In genomic region chr2:110946892-110947291, GRCh38 we compare ENCODE assay signal across 25 cellular contexts.
DNase-seq lines count a peak whose midpoint lies in the region; ATAC-seq and TF ChIP-seq lines count a peak whose summit lies in the region.
"Had no signal": no experiment of that assay in that cellular context is flagged by ENCODE, and none has a peak within 500 bp of the region (broad histone marks: within the 10 kb centered on the region; RNA-seq: fewer than 3 reads in every experiment).

No MANE protein-coding gene starts in this region.

- TF ChIP-seq POLR2A in upper lobe of left lung (IDR thresholded peaks at IDR 0.05): no peak

- POLR2A ChIA-PET in MCF 10A (lab: Yijun Ruan, JAX): no interaction called here

- intact Hi-C loops in mammary epithelial cell (cut with micrococcal nuclease) (no loop called here), MCF 10A (cut with micrococcal nuclease) (no loop called here), lower lobe of right lung (cut with DNase I) (no loop called here)

- peaks cover 4% of the 10 kb centered on the region for H3K4me1 Mint-ChIP-seq in MCF 10A (ENCODE audit: insufficient read depth, unreplicated experiment)
- peaks cover 8% of the 10 kb centered on the region for H3K4me1 Mint-ChIP-seq in stimulated activated effector memory CD8-positive, alpha-beta T cell treated with anti-CD3 and anti-CD28 coated beads, Interleukin-12 subunit alpha, Interleukin-12 subunit beta, amount 100 ng/mL, for 72 hours
- H3K4me1 Mint-ChIP-seq: activated naive CD4-positive, alpha-beta T cell treated with anti-CD3 and anti-CD28 coated beads, Interleukin-2, amount 50 U/mL, for 24 hours had no signal

- no peak for DNase-seq in mammary epithelial cell
- DNase-seq in MCF 10A (ENCODE audit: unreplicated experiment): no peak
- peak; percentile 12 for DNase-seq in fibroblast of mammary gland (ENCODE audit: low read depth)
- peak; percentile 66 for DNase-seq in lower lobe of right lung
- peak in 1 of 2 donors; percentile 80 for DNase-seq in upper lobe of left lung
- DNase-seq in C1 segment of cervical spinal cord (lab: John Stamatoyannopoulos, UW): no peak
- no peak for DNase-seq in stimulated activated effector memory CD8-positive, alpha-beta T cell treated with anti-CD3 and anti-CD28 coated beads, Interleukin-12 subunit alpha, Interleukin-12 subunit beta, amount 100 ng/mL, for 72 hours (ENCODE audit: low spot score in 2 of 2)
- DNase-seq: 8988T; activated T-cell treated with anti-CD3 and anti-CD28 coated beads, Interleukin-2, amount 50 U/mL, for 48 hours; Calu3; cerebellar nuclear complex; effector CD4-positive, alpha-beta T cell; EL; left colon; NCI-H1694; NCI-H82; Peyer's patch; SK-N-SH; stimulated activated CD4-positive, alpha-beta T cell treated with anti-CD3 and anti-CD28 coated beads, Interleukin-12 subunit alpha, Interleukin-12 subunit beta, amount 100 ng/mL, for 4 hours; substantia nigra; T-helper 9 cell had no signal

- 17% methylated on average over 7 of the region's 7 CpGs for WGBS in mammary epithelial cell (ENCODE audit: low coverage, missing lambda C conversion rate)
- 16 to 53% methylated on average over 5 to 7 of the region's 7 CpGs for WGBS in upper lobe of left lung, 2 donors

- TF ChIP-seq EP300 in upper lobe of left lung (IDR thresholded peaks at IDR 0.05): no peak

- ATAC-seq in lower lobe of right lung (peak; percentile 83 to 84), upper lobe of left lung (ENCODE audit: low FRiP score in 2 of 2) (peak; percentile 64 to 72), GM18909 (IDR thresholded peaks at IDR 0.05; ENCODE audit: poor library complexity, unreplicated experiment) (no peak)
- ATAC-seq in stimulated activated effector memory CD8-positive, alpha-beta T cell treated with anti-CD3 and anti-CD28 coated beads, Interleukin-12 subunit alpha, Interleukin-12 subunit beta, amount 100 ng/mL, for 72 hours: no peak
- ATAC-seq: esophagus mucosa, left colon had no signal

- dilution Hi-C loops in mammary epithelial cell (cut with HindIII; ENCODE audit: low sequenced_read_pairs): no loop called here

- no peak overlapping the region for H3K27ac Mint-ChIP-seq in MCF 10A (ENCODE audit: low read depth, unreplicated experiment)
- no peak overlapping the region for H3K27ac Mint-ChIP-seq in stimulated activated effector memory CD8-positive, alpha-beta T cell treated with anti-CD3 and anti-CD28 coated beads, Interleukin-12 subunit alpha, Interleukin-12 subunit beta, amount 100 ng/mL, for 72 hours

- TF ChIP-seq CTCF in mammary epithelial cell (conservative IDR thresholded peaks at IDR 0.05 in 1 of 2, IDR thresholded peaks at IDR 0.05 in 1 of 2; ENCODE audit: extremely low read depth in 1 of 2, insufficient read depth in 1 of 2, low read depth in 1 of 2, low read length in 2 of 2): no peak
- no peak for TF ChIP-seq CTCF in MCF 10A (IDR thresholded peaks at IDR 0.05; ENCODE audit: unreplicated experiment)
- no peak for TF ChIP-seq CTCF in fibroblast of mammary gland (conservative IDR thresholded peaks at IDR 0.05; ENCODE audit: control insufficient read depth, insufficient read depth, low read depth, low read length)
- no peak for TF ChIP-seq CTCF in lower lobe of right lung (IDR thresholded peaks at IDR 0.05)
- TF ChIP-seq CTCF in upper lobe of left lung (IDR thresholded peaks at IDR 0.05): no peak

- no peak overlapping the region for H3K4me2 ChIP-seq in mammary epithelial cell (ENCODE audit: insufficient read depth, low read depth, low read length)
- H3K4me2 ChIP-seq: SK-N-SH had no signal

- H3K27ac ChIP-seq in mammary epithelial cell (ENCODE audit: insufficient read depth, low read depth, low read length): no peak overlapping the region
- no peak overlapping the region for H3K27ac ChIP-seq in lower lobe of right lung
- peak overlapping the region in 2 of 4 donors; percentile 9 to 21 for H3K27ac ChIP-seq in upper lobe of left lung
- H3K27ac ChIP-seq: Peyer's patch, vagina had no signal

- CTCF ChIA-PET in mammary epithelial cell (lab: Charles Lee; ENCODE audit: low non-redundant PET) (no interaction called here), MCF 10A (lab: Yijun Ruan, JAX) (no interaction called here)

- no peak overlapping the region for H3K9ac ChIP-seq in mammary epithelial cell (ENCODE audit: insufficient read depth, low read length)
- H3K9ac ChIP-seq: SK-N-SH had no signal

- H3K4me1 ChIP-seq in mammary epithelial cell (ENCODE audit: insufficient read depth, low read length): no peaks in the 10 kb centered on the region
- H3K4me1 ChIP-seq in lower lobe of right lung: peaks cover 14% of the 10 kb centered on the region
- peaks cover 6 to 12% (median 9%) of the 10 kb centered on the region in 4 donors for H3K4me1 ChIP-seq in upper lobe of left lung
- H3K4me1 ChIP-seq: Peyer's patch, vagina had no signal

- no peaks in the 10 kb centered on the region for H3K9me3 ChIP-seq in mammary epithelial cell (replicated peaks; ENCODE audit: insufficient read depth, low read length)
- no peaks in the 10 kb centered on the region for H3K9me3 ChIP-seq in lower lobe of right lung
- no peaks in the 10 kb centered on the region for H3K9me3 ChIP-seq in upper lobe of left lung
- H3K9me3 ChIP-seq: Peyer's patch, SK-N-SH, vagina had no signal

- no TSS peak for BruUV-seq in mammary epithelial cell (replicated peaks; lab: Mats Ljungman, UMichigan)
- BruUV-seq in MCF 10A (replicated peaks; lab: Mats Ljungman, UMichigan): no TSS peak

- H3K36me3 ChIP-seq in mammary epithelial cell (ENCODE audit: insufficient read depth, low read length) (no peaks in the 10 kb centered on the region), lower lobe of right lung (no peaks in the 10 kb centered on the region), upper lobe of left lung (no peaks in the 10 kb centered on the region)
- H3K36me3 ChIP-seq: Peyer's patch, vagina had no signal

- H4K20me1 ChIP-seq in mammary epithelial cell (ENCODE audit: insufficient read depth, low read length): no peaks in the 10 kb centered on the region

- H3K79me2 ChIP-seq in mammary epithelial cell (ENCODE audit: insufficient read depth, low read length): no peaks in the 10 kb centered on the region

- H3K27me3 ChIP-seq in mammary epithelial cell (ENCODE audit: insufficient read depth, low read length) (peaks cover 6% of the 10 kb centered on the region), lower lobe of right lung (ENCODE audit: low read depth) (no peaks in the 10 kb centered on the region), upper lobe of left lung (no peaks in the 10 kb centered on the region)
- H3K27me3 ChIP-seq: Peyer's patch, vagina had no signal

- no peak overlapping the region for H3K4me3 Mint-ChIP-seq in MCF 10A (ENCODE audit: unreplicated experiment)
- H3K4me3 Mint-ChIP-seq in stimulated activated effector memory CD8-positive, alpha-beta T cell treated with anti-CD3 and anti-CD28 coated beads, Interleukin-12 subunit alpha, Interleukin-12 subunit beta, amount 100 ng/mL, for 72 hours: no peak overlapping the region
- H3K4me3 Mint-ChIP-seq: activated naive CD4-positive, alpha-beta T cell treated with anti-CD3 and anti-CD28 coated beads, Interleukin-2, amount 50 U/mL, for 24 hours had no signal

- peak overlapping the region; percentile 1 for H2AFZ ChIP-seq in mammary epithelial cell (ENCODE audit: low read depth, low read length)

- H3K9me3 Mint-ChIP-seq in MCF 10A (ENCODE audit: unreplicated experiment): no peaks in the 10 kb centered on the region
- no peaks in the 10 kb centered on the region for H3K9me3 Mint-ChIP-seq in stimulated activated effector memory CD8-positive, alpha-beta T cell treated with anti-CD3 and anti-CD28 coated beads, Interleukin-12 subunit alpha, Interleukin-12 subunit beta, amount 100 ng/mL, for 72 hours
- H3K9me3 Mint-ChIP-seq: activated naive CD4-positive, alpha-beta T cell treated with anti-CD3 and anti-CD28 coated beads, Interleukin-2, amount 50 U/mL, for 24 hours had no signal

- H3K36me3 Mint-ChIP-seq in MCF 10A (ENCODE audit: insufficient read depth, unreplicated experiment): no peaks in the 10 kb centered on the region
- no peaks in the 10 kb centered on the region for H3K36me3 Mint-ChIP-seq in stimulated activated effector memory CD8-positive, alpha-beta T cell treated with anti-CD3 and anti-CD28 coated beads, Interleukin-12 subunit alpha, Interleukin-12 subunit beta, amount 100 ng/mL, for 72 hours
- H3K36me3 Mint-ChIP-seq: activated naive CD4-positive, alpha-beta T cell treated with anti-CD3 and anti-CD28 coated beads, Interleukin-2, amount 50 U/mL, for 24 hours had no signal

- H3K4me3 ChIP-seq in mammary epithelial cell (replicated peaks in 1 of 3; ENCODE audit: insufficient read depth in 1 of 3, low read depth in 2 of 3, low read length in 3 of 3): no peak overlapping the region
- no peak overlapping the region for H3K4me3 ChIP-seq in fibroblast of mammary gland (ENCODE audit: control insufficient read depth, low read depth, low read length)
- H3K4me3 ChIP-seq in lower lobe of right lung: no peak overlapping the region
- H3K4me3 ChIP-seq in upper lobe of left lung: no peak overlapping the region
- H3K4me3 ChIP-seq: Peyer's patch, vagina had no signal

- in situ Hi-C loops in mammary epithelial cell (cut with MboI; ENCODE audit: low sequenced_read_pairs in 2 of 2): no loop called here

- peaks cover 37% of the 10 kb centered on the region for H3K27me3 Mint-ChIP-seq in MCF 10A (ENCODE audit: insufficient read depth, unreplicated experiment)
- H3K27me3 Mint-ChIP-seq: activated naive CD4-positive, alpha-beta T cell treated with anti-CD3 and anti-CD28 coated beads, Interleukin-2, amount 50 U/mL, for 24 hours had no signal

Comparison
In these comparisons a context has a peak if more than half of its experiments do, and no peak if none do; other contexts are left out.
1. DNase-seq: peak in fibroblast of mammary gland (single experiment) and lower lobe of right lung (single experiment); none in mammary epithelial cell (single experiment), MCF 10A (single experiment), C1 segment of cervical spinal cord (0 of 14) and stimulated activated effector memory CD8-positive, alpha-beta T cell treated with anti-CD3 and anti-CD28 coated beads, Interleukin-12 subunit alpha, Interleukin-12 subunit beta, amount 100 ng/mL, for 72 hours (0 of 2).
2. ATAC-seq: peak in lower lobe of right lung (2 of 2) and upper lobe of left lung (2 of 2); none in GM18909 (single experiment) and stimulated activated effector memory CD8-positive, alpha-beta T cell treated with anti-CD3 and anti-CD28 coated beads, Interleukin-12 subunit alpha, Interleukin-12 subunit beta, amount 100 ng/mL, for 72 hours (single experiment).